In genomic region chr1:242761556-242761955, GRCh38 we compare ENCODE assay signal across 4 cellular contexts.
"Had no signal": no experiment of that assay in that cellular context is flagged by ENCODE, and none has a peak within 500 bp of the region (broad histone marks: within the 10 kb centered on the region; RNA-seq: fewer than 3 reads in every experiment).

No MANE protein-coding gene starts in this region.

- DNase-seq: H9, HCEC 1CT, IMR-90 had no signal

- H3K4me2 ChIP-seq: GM23338 had no signal

- H3K4me3 ChIP-seq: GM23338 had no signal
